In the genomic region with DNA sequence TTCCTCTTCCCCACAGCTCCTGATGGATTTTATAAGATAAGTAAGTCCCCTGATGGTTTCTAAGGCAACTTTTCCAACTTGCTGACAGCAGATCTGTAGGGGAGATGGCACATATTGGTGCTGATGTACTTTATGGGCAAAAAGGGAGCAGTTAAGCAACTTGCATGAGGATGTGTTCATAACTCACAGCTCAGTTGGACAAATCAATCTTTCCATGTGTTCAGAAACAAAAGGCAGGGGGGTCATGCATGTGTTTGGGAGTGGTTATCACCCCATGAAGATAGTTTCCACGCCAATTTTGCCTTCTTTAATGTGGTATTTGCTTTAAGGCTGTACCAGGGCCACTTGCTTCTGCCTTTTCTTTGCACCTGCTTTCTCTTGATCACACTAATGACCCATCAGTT, we compare ENCODE assay signal across 1 cellular context.
TF ChIP-seq lines count a peak whose summit lies in the region.

No MANE protein-coding gene starts in this region.

TF ChIP-seq in IMR-90, 13 proteins besides CTCF, POLR2A, EP300 and RAD21:
- TF ChIP-seq USF2 (IDR thresholded peaks at IDR 0.05; ENCODE audit: low read depth, low read length): no peak
- no peak for TF ChIP-seq ELK1 (IDR thresholded peaks at IDR 0.05; ENCODE audit: borderline replicate concordance, low read depth, low read length)
- TF ChIP-seq CEBPB (IDR thresholded peaks at IDR 0.05; ENCODE audit: low read depth, low read length): no peak
- no peak for TF ChIP-seq NFE2L2 (IDR thresholded peaks at IDR 0.05; ENCODE audit: low read depth, low read length)
- no peak for TF ChIP-seq CHD1 (IDR thresholded peaks at IDR 0.05; ENCODE audit: low read depth, low read length)
- no peak for TF ChIP-seq BHLHE40 (IDR thresholded peaks at IDR 0.05; ENCODE audit: low read depth, low read length)
